29 cellular contexts compared by ENCODE assay signal in genomic region chr12:57780284-57780897, GRCh38. TPM values are rescaled to one million over a fixed set of nuclear protein-coding genes. Genes with fewer than 3 reads are reported as not detected.
DNase-seq lines count a peak whose midpoint lies in the region; ATAC-seq and TF ChIP-seq lines count a peak whose summit lies in the region.
"Had no signal": no experiment of that assay in that cellular context is flagged by ENCODE, and none has a peak within 500 bp of the region (broad histone marks: within the 10 kb centered on the region; RNA-seq: fewer than 3 reads in every experiment).

No MANE protein-coding gene starts in this region.

- no peak overlapping the region for H3K4me3 Mint-ChIP-seq in activated naive CD4-positive, alpha-beta T cell treated with anti-CD3 and anti-CD28 coated beads, Interleukin-2, amount 50 U/mL, for 24 hours
- H3K4me3 Mint-ChIP-seq in IgD-negative memory B cell, result no peak overlapping the region
- H3K4me3 Mint-ChIP-seq in chondrocyte (ENCODE audit: unreplicated experiment), result no peak overlapping the region
- H3K4me3 Mint-ChIP-seq in stimulated activated effector memory CD8-positive, alpha-beta T cell treated with anti-CD3 and anti-CD28 coated beads, Interleukin-12 subunit alpha, Interleukin-12 subunit beta, amount 100 ng/mL, for 72 hours, result no peak overlapping the region
- H3K4me3 Mint-ChIP-seq: activated B cell treated with CpG ODN at 0.5 μM for 24 hours, endodermal cell, memory B cell, neural progenitor cell had no signal

- no peak for DNase-seq in activated naive CD4-positive, alpha-beta T cell treated with anti-CD3 and anti-CD28 coated beads, Interleukin-2, amount 50 U/mL, for 16 hours
- DNase-seq in chondrocyte (ENCODE audit: low spot score), result no peak
- no peak for DNase-seq in stimulated activated effector memory CD8-positive, alpha-beta T cell treated with anti-CD3 and anti-CD28 coated beads, Interleukin-12 subunit alpha, Interleukin-12 subunit beta, amount 100 ng/mL, for 72 hours (ENCODE audit: low spot score in 2 of 2)
- DNase-seq in NCI-H1694 (lab: John Stamatoyannopoulos, UW), result no peak
- DNase-seq: activated B cell treated with CpG ODN at 0.5 μM for 24 hours; activated CD8-positive, alpha-beta memory T cell treated with anti-CD3 and anti-CD28 coated beads, Interleukin-2, amount 50 U/mL, for 4 hours; cortex of kidney; DMS79 treated with DMSO at 0.1 percent for 48 hours; endodermal cell; GDM1; H7; Karpas-422; left lung; NCI-H1436; NCI-H2081 treated with DMSO at 0.1 percent for 48 hours; NCI-H345; NCI-H69; right cardiac atrium; spleen; stimulated activated CD4-positive, alpha-beta T cell treated with anti-CD3 and anti-CD28 coated beads, Interleukin-2, amount 100 ng/mL, for 24 hours; stimulated activated CD8-positive, alpha-beta memory T cell treated with anti-CD3 and anti-CD28 coated beads, Interleukin-4, amount 100 ng/mL, for 48 hours; tibial artery had no signal

- no peak for ATAC-seq in stimulated activated effector memory CD8-positive, alpha-beta T cell treated with anti-CD3 and anti-CD28 coated beads, Interleukin-12 subunit alpha, Interleukin-12 subunit beta, amount 100 ng/mL, for 72 hours
- ATAC-seq in HG03159 (IDR thresholded peaks at IDR 0.05; ENCODE audit: unreplicated experiment) (no peak), HG03135 (IDR thresholded peaks at IDR 0.05; ENCODE audit: unreplicated experiment) (no peak)
- ATAC-seq: left lung, right cardiac atrium had no signal

- H3K27ac Mint-ChIP-seq in activated naive CD4-positive, alpha-beta T cell treated with anti-CD3 and anti-CD28 coated beads, Interleukin-2, amount 50 U/mL, for 24 hours, result peak overlapping the region; percentile 80
- H3K27ac Mint-ChIP-seq in IgD-negative memory B cell (peak overlapping the region in 2 of 3 donors; percentile 21 to 22), chondrocyte (ENCODE audit: unreplicated experiment) (peak overlapping the region; percentile 28)
- H3K27ac Mint-ChIP-seq in stimulated activated effector memory CD8-positive, alpha-beta T cell treated with anti-CD3 and anti-CD28 coated beads, Interleukin-12 subunit alpha, Interleukin-12 subunit beta, amount 100 ng/mL, for 72 hours, result peak overlapping the region; percentile 95
- H3K27ac Mint-ChIP-seq: activated B cell treated with CpG ODN at 0.5 μM for 24 hours; activated T-helper 2 cell treated with anti-CD3 and anti-CD28 coated beads, Interferon-gamma antibody, Interleukin-2, Interleukin-4, amounts not matched to agents 10 μg/mL and 5 μg/mL and 100 μg/mL, durations not matched to agents 14 hours and 24 hours and 36 hours; endodermal cell; memory B cell; neural progenitor cell had no signal

- peaks cover 9% of the 10 kb centered on the region for H3K36me3 Mint-ChIP-seq in activated naive CD4-positive, alpha-beta T cell treated with anti-CD3 and anti-CD28 coated beads, Interleukin-2, amount 50 U/mL, for 24 hours
- peaks cover 4% of the 10 kb centered on the region for H3K36me3 Mint-ChIP-seq in IgD-negative memory B cell
- peaks cover 13% of the 10 kb centered on the region for H3K36me3 Mint-ChIP-seq in chondrocyte (ENCODE audit: low read depth)
- H3K36me3 Mint-ChIP-seq in stimulated activated effector memory CD8-positive, alpha-beta T cell treated with anti-CD3 and anti-CD28 coated beads, Interleukin-12 subunit alpha, Interleukin-12 subunit beta, amount 100 ng/mL, for 72 hours, result peaks cover 43% of the 10 kb centered on the region

- H3K4me1 Mint-ChIP-seq in activated naive CD4-positive, alpha-beta T cell treated with anti-CD3 and anti-CD28 coated beads, Interleukin-2, amount 50 U/mL, for 24 hours, result peaks cover 45% of the 10 kb centered on the region
- H3K4me1 Mint-ChIP-seq in IgD-negative memory B cell (peaks cover 11 to 20% (median 14%) of the 10 kb centered on the region in 3 donors), chondrocyte (ENCODE audit: low read depth) (peaks cover 16% of the 10 kb centered on the region)
- H3K4me1 Mint-ChIP-seq in stimulated activated effector memory CD8-positive, alpha-beta T cell treated with anti-CD3 and anti-CD28 coated beads, Interleukin-12 subunit alpha, Interleukin-12 subunit beta, amount 100 ng/mL, for 72 hours, result peaks cover 49% of the 10 kb centered on the region

- no peak for TF ChIP-seq CTCF in chondrocyte (IDR thresholded peaks at IDR 0.05)

- no peaks in the 10 kb centered on the region for H3K27me3 Mint-ChIP-seq in activated naive CD4-positive, alpha-beta T cell treated with anti-CD3 and anti-CD28 coated beads, Interleukin-2, amount 50 U/mL, for 24 hours
- H3K27me3 Mint-ChIP-seq in IgD-negative memory B cell, result no peaks in the 10 kb centered on the region
- no peaks in the 10 kb centered on the region for H3K27me3 Mint-ChIP-seq in chondrocyte (ENCODE audit: low read depth)
- H3K27me3 Mint-ChIP-seq: activated B cell treated with CpG ODN at 0.5 μM for 24 hours, memory B cell had no signal

- no peaks in the 10 kb centered on the region for H3K9me3 Mint-ChIP-seq in activated naive CD4-positive, alpha-beta T cell treated with anti-CD3 and anti-CD28 coated beads, Interleukin-2, amount 50 U/mL, for 24 hours
- H3K9me3 Mint-ChIP-seq in IgD-negative memory B cell, result no peaks in the 10 kb centered on the region
- H3K9me3 Mint-ChIP-seq in chondrocyte (ENCODE audit: low read depth), result no peaks in the 10 kb centered on the region
- H3K9me3 Mint-ChIP-seq in stimulated activated effector memory CD8-positive, alpha-beta T cell treated with anti-CD3 and anti-CD28 coated beads, Interleukin-12 subunit alpha, Interleukin-12 subunit beta, amount 100 ng/mL, for 72 hours, result no peaks in the 10 kb centered on the region
- H3K9me3 Mint-ChIP-seq: activated B cell treated with CpG ODN at 0.5 μM for 24 hours; activated T-helper 2 cell treated with anti-CD3 and anti-CD28 coated beads, Interferon-gamma antibody, Interleukin-2, Interleukin-4, amounts not matched to agents 10 μg/mL and 5 μg/mL and 100 μg/mL, durations not matched to agents 14 hours and 24 hours and 36 hours; endodermal cell; memory B cell; neural progenitor cell had no signal

RNA-seq across cellular contexts. Expression of gene TSFM, which starts 2.2 kb away (rescaled TPM):
- polyA plus RNA-seq in IgD-negative memory B cell, result 27.1 TPM
- total RNA-seq in chondrocyte, result 17.8 to 21.3 TPM (median 19.9 TPM) in 3 replicates

RNA-seq across cellular contexts. Expression of gene EEF1AKMT3, which starts 8.0 kb away (rescaled TPM):
- polyA plus RNA-seq in IgD-negative memory B cell, result 1.5 TPM
- total RNA-seq in chondrocyte, result 13.0 to 14.8 TPM (median 13.6 TPM) in 3 replicates

RNA-seq across cellular contexts. Expression of gene METTL1, which starts 8.5 kb away (rescaled TPM):
- polyA plus RNA-seq in IgD-negative memory B cell, result 15.9 TPM
- total RNA-seq in chondrocyte, result 25.2 to 33.6 TPM (median 26.8 TPM) in 3 replicates

RNA-seq across cellular contexts. Expression of gene CYP27B1, which starts 13.5 kb away (rescaled TPM):
- 0.09 TPM for polyA plus RNA-seq in IgD-negative memory B cell
- total RNA-seq in chondrocyte, result 2.1 to 3.2 TPM (median 2.3 TPM) in 3 replicates

RNA-seq across cellular contexts. Expression of gene MARCHF9, which starts 25.5 kb away (rescaled TPM):
- 11.9 TPM for polyA plus RNA-seq in IgD-negative memory B cell
- total RNA-seq in chondrocyte, result 17.3 to 22.1 TPM (median 21.8 TPM) in 3 replicates

Comparison
In these comparisons a context has a peak if more than half of its experiments do, and no peak if none do; other contexts are left out.
1. H3K27ac Mint-ChIP-seq: peak in every context shown above with its lines; median percentile 95 in stimulated activated effector memory CD8-positive, alpha-beta T cell treated with anti-CD3 and anti-CD28 coated beads, Interleukin-12 subunit alpha, Interleukin-12 subunit beta, amount 100 ng/mL, for 72 hours; 80 in activated naive CD4-positive, alpha-beta T cell treated with anti-CD3 and anti-CD28 coated beads, Interleukin-2, amount 50 U/mL, for 24 hours; 28 in chondrocyte; 22 in IgD-negative memory B cell.